8 cellular contexts compared by ENCODE assay signal in genomic region chr10:33126118-33126517, GRCh38.
A peak's percentile ranks its signal among the peaks of the same experiment; 100 is the strongest.
DNase-seq lines count a peak whose midpoint lies in the region; ATAC-seq and TF ChIP-seq lines count a peak whose summit lies in the region.

No MANE protein-coding gene starts in this region.

- H3K36me3 Mint-ChIP-seq in naive thymus-derived CD4-positive, alpha-beta T cell = peaks cover 0 to 1% (median 0%) of the 10 kb centered on the region in 5 donors

- no TSS peak for BruUV-seq in PC-3 (replicated peaks; lab: Mats Ljungman, UMichigan)

- no peaks in the 10 kb centered on the region for H3K27me3 ChIP-seq in PC-3 (ENCODE audit: low read length)
- no peaks in the 10 kb centered on the region for H3K27me3 ChIP-seq in brain microvascular endothelial cell (replicated peaks)
- no peaks in the 10 kb centered on the region for H3K27me3 ChIP-seq in naive thymus-derived CD4-positive, alpha-beta T cell (ENCODE audit: control insufficient read depth in 2 of 2, insufficient read depth in 2 of 2, low read length in 2 of 2)

- no peaks in the 10 kb centered on the region for H3F3A ChIP-seq in PC-3 (ENCODE audit: low read length, unreplicated experiment)

- peaks cover 14% of the 10 kb centered on the region; the same call in 1 of the 2 replicates for H3K4me1 ChIP-seq in PC-3 (ENCODE audit: insufficient read depth, low read length)
- H3K4me1 ChIP-seq in naive thymus-derived CD4-positive, alpha-beta T cell (ENCODE audit: control insufficient read depth in 2 of 2, insufficient read depth in 2 of 2, low read length in 2 of 2) = peaks cover 21 to 80% of the 10 kb centered on the region in 2 donors

- no peak overlapping the region for H3K4me3 ChIP-seq in PC-3 (ENCODE audit: low read length)
- no peak overlapping the region for H3K4me3 ChIP-seq in brain microvascular endothelial cell (ENCODE audit: low read depth, low read length)
- no peak overlapping the region for H3K4me3 ChIP-seq in naive thymus-derived CD4-positive, alpha-beta T cell (ENCODE audit: low read length)

- no peak overlapping the region for H3K4me2 ChIP-seq in PC-3 (ENCODE audit: low read length)

- no peaks in the 10 kb centered on the region for H3K79me2 ChIP-seq in PC-3 (ENCODE audit: low read length)

- POLR2A ChIA-PET in PC-3 (lab: Charles Lee; ENCODE audit: unreplicated experiment) = interaction anchor here (0.6 to 0.7 kb wide), 2 partner anchors 13 to 30 kb away, joined by 3 to 5 read pairs; no protein-coding TSS in a partner anchor
- POLR2A ChIA-PET in naive thymus-derived CD4-positive, alpha-beta T cell (lab: Charles Lee) = interaction anchor here (0.9 to 4.1 kb wide), 7 partner anchors 9 to 97 kb away, joined by 3 to 40 read pairs (median 4); no protein-coding TSS in a partner anchor

- peaks cover 0 to 2% (median 0%) of the 10 kb centered on the region in 11 donors for H3K9me3 Mint-ChIP-seq in naive thymus-derived CD4-positive, alpha-beta T cell

- peak overlapping the region; percentile 35 to 78 (median 62) for H3K4me3 Mint-ChIP-seq in naive thymus-derived CD4-positive, alpha-beta T cell

- ATAC-seq in PC-3 (peak; percentile 25; the same call in 1 of the 2 replicates), GM19455 (IDR thresholded peaks at IDR 0.05; ENCODE audit: unreplicated experiment) (no peak)
- peak; percentile 87 for ATAC-seq in naive thymus-derived CD4-positive, alpha-beta T cell

- no peaks in the 10 kb centered on the region for H4K20me1 ChIP-seq in PC-3 (ENCODE audit: low read length)

- no peaks in the 10 kb centered on the region for H3K36me3 ChIP-seq in PC-3 (ENCODE audit: low read depth, low read length)
- no peaks in the 10 kb centered on the region for H3K36me3 ChIP-seq in brain microvascular endothelial cell (replicated peaks)
- H3K36me3 ChIP-seq in naive thymus-derived CD4-positive, alpha-beta T cell (ENCODE audit: control insufficient read depth in 2 of 3, insufficient read depth in 3 of 3, low read length in 3 of 3) = no peaks in the 10 kb centered on the region

- peaks cover 32 to 74% (median 66%) of the 10 kb centered on the region in 7 donors for H3K4me1 Mint-ChIP-seq in naive thymus-derived CD4-positive, alpha-beta T cell

- no peak overlapping the region for H3K9ac ChIP-seq in PC-3 (ENCODE audit: low read length)

- no peaks in the 10 kb centered on the region for H3K27me3 Mint-ChIP-seq in naive thymus-derived CD4-positive, alpha-beta T cell

- no peak for TF ChIP-seq CTCF in PC-3 (conservative IDR thresholded peaks at IDR 0.05; ENCODE audit: low read depth, low read length)
- TF ChIP-seq CTCF in brain microvascular endothelial cell (IDR thresholded peaks at IDR 0.05; ENCODE audit: low read depth, low read length, missing control alignments) = no peak

- in situ Hi-C loops in brain microvascular endothelial cell (cut with HindIII; ENCODE audit: low pct_ligation_motif_present, low sequenced_read_pairs) = no loop called here

- H3K27ac ChIP-seq in PC-3 (ENCODE audit: low read length) (no peak overlapping the region), brain microvascular endothelial cell (peak overlapping the region; percentile 59)
- peak overlapping the region; percentile 60 for H3K27ac ChIP-seq in naive thymus-derived CD4-positive, alpha-beta T cell (ENCODE audit: low read depth, low read length)

- DNase-seq in Daoy (ENCODE audit: low read depth) (peak; percentile 55), PC-3 (peak; percentile 39), brain microvascular endothelial cell (peak; percentile 56), LoVo (ENCODE audit: low spot score) (no peak), NOMO-1 treated with DMSO at 0.1 percent for 48 hours (lab: John Stamatoyannopoulos, UW; ENCODE audit: unreplicated experiment) (no peak), NCI-H748 treated with DMSO at 0.1 percent for 48 hours (lab: John Stamatoyannopoulos, UW) (no peak)
- DNase-seq in naive thymus-derived CD4-positive, alpha-beta T cell = peak in 5 of 9 donors; percentile 25 to 63 (median 48)

- H3K9me2 ChIP-seq in PC-3 (replicated peaks; ENCODE audit: low read length) = no peaks in the 10 kb centered on the region

- peak overlapping the region; percentile 15 for H2AFZ ChIP-seq in PC-3 (ENCODE audit: low read length)

- no peaks in the 10 kb centered on the region for H3K9me3 ChIP-seq in PC-3 (ENCODE audit: low read length)
- no peaks in the 10 kb centered on the region for H3K9me3 ChIP-seq in naive thymus-derived CD4-positive, alpha-beta T cell (ENCODE audit: control insufficient read depth in 2 of 3, low read length in 3 of 3)

- H3K27ac Mint-ChIP-seq in naive thymus-derived CD4-positive, alpha-beta T cell = peak overlapping the region; percentile 90 to 96 (median 92)

- intact Hi-C loops in PC-3 (cut with micrococcal nuclease) = loop anchor here (1.0 kb wide), 1 partner anchor 9 kb away; no protein-coding TSS in a partner anchor
- intact Hi-C loops in naive thymus-derived CD4-positive, alpha-beta T cell (cut with micrococcal nuclease) = loop anchor here in 1 of 2 donors (1.0 to 2.0 kb wide), 3 partner anchors 8 to 15 kb away; no protein-coding TSS in a partner anchor

- CTCF ChIA-PET in PC-3 (lab: Charles Lee) = interaction anchor here (0.6 kb wide), 1 partner anchor 116 kb away, joined by 3 read pairs; no protein-coding TSS in a partner anchor
- CTCF ChIA-PET in naive thymus-derived CD4-positive, alpha-beta T cell (lab: Charles Lee) = interaction anchor here (0.8 to 1.6 kb wide), 4 partner anchors 9 to 32 kb away, joined by 3 to 8 read pairs (median 6); no protein-coding TSS in a partner anchor

Comparison
In these comparisons a context has a peak if more than half of its experiments do, and no peak if none do; other contexts are left out.
1. DNase-seq: peak in Daoy (single experiment), PC-3 (single experiment), brain microvascular endothelial cell (single experiment) and naive thymus-derived CD4-positive, alpha-beta T cell (5 of 9); none in LoVo (single experiment), NOMO-1 treated with DMSO at 0.1 percent for 48 hours (single experiment) and NCI-H748 treated with DMSO at 0.1 percent for 48 hours (single experiment).